Comparison of ENCODE assay signal across 1 cellular context in genomic region chr2:96550787-96551604, GRCh38.
TF ChIP-seq lines count a peak whose summit lies in the region.

No MANE protein-coding gene starts in this region.

TF ChIP-seq in HepG2, 621 proteins besides CTCF, POLR2A, EP300 and RAD21 (continued from another document):
- 0 out of 2 replicates have a peak, but pooled peaks have one; percentile 42 for TF ChIP-seq ZNF609 (CRISPR knock-in tag; IDR thresholded peaks at IDR 0.05; ENCODE audit: borderline replicate concordance)
- no peak for TF ChIP-seq KLF16 (CRISPR knock-in tag; IDR thresholded peaks at IDR 0.05)
- no peak for TF ChIP-seq ZNF580 (CRISPR knock-in tag; IDR thresholded peaks at IDR 0.05; ENCODE audit: borderline replicate concordance, low read depth)
- TF ChIP-seq THAP7 (CRISPR knock-in tag; IDR thresholded peaks at IDR 0.05): no peak
- peak; percentile 40; the same call in 1 of the 2 replicates for TF ChIP-seq ZBTB39 (CRISPR knock-in tag; IDR thresholded peaks at IDR 0.05)
- TF ChIP-seq AGO2 (optimal IDR thresholded peaks at IDR 0.05; ENCODE audit: low read depth, low read length): no peak
- no peak for TF ChIP-seq SUZ12 (IDR thresholded peaks at IDR 0.05; ENCODE audit: low read depth, low read length)
- 0 out of 2 replicates have a peak, but pooled peaks have one; percentile 48 for TF ChIP-seq SP5 (CRISPR knock-in tag; IDR thresholded peaks at IDR 0.05; ENCODE audit: borderline replicate concordance, low read depth)
- no peak for TF ChIP-seq E2F2 (CRISPR knock-in tag; IDR thresholded peaks at IDR 0.05; ENCODE audit: borderline replicate concordance)
- TF ChIP-seq ZNF746 (CRISPR knock-in tag; IDR thresholded peaks at IDR 0.05): no peak
- no peak for TF ChIP-seq ZNF839 (CRISPR knock-in tag; IDR thresholded peaks at IDR 0.05; ENCODE audit: borderline replicate concordance)
- no peak; the same call in 1 of the 2 replicates for TF ChIP-seq CHCHD3 (CRISPR knock-in tag; IDR thresholded peaks at IDR 0.05)
- 0 out of 2 replicates have a peak, but pooled peaks have one; percentile 48 for TF ChIP-seq ATF5 (CRISPR knock-in tag; IDR thresholded peaks at IDR 0.05; ENCODE audit: low read depth)
- TF ChIP-seq HNF1A (IDR thresholded peaks at IDR 0.05; ENCODE audit: low read depth): no peak
- TF ChIP-seq HNF1A (CRISPR knock-in tag; IDR thresholded peaks at IDR 0.05; ENCODE audit: borderline replicate concordance): no peak
- TF ChIP-seq PAXIP1 (CRISPR knock-in tag; conservative IDR thresholded peaks at IDR 0.05): peak; percentile 23; the same call in 1 of the 2 replicates
- peak; percentile 59; the same call in 1 of the 2 replicates for TF ChIP-seq ZZZ3 (CRISPR knock-in tag; IDR thresholded peaks at IDR 0.05; ENCODE audit: borderline replicate concordance)
- 0 out of 2 replicates have a peak, but pooled peaks have one; percentile 75 for TF ChIP-seq FOXO4 (CRISPR knock-in tag; conservative IDR thresholded peaks at IDR 0.05)
- peak; percentile 13 for TF ChIP-seq NCOA1 (CRISPR knock-in tag; IDR thresholded peaks at IDR 0.05)
- TF ChIP-seq ZBTB2 (CRISPR knock-in tag; IDR thresholded peaks at IDR 0.05; ENCODE audit: low read depth): no peak
- peak; percentile 74 for TF ChIP-seq CEBPG (CRISPR knock-in tag; IDR thresholded peaks at IDR 0.05)
- TF ChIP-seq MED8 (CRISPR knock-in tag; IDR thresholded peaks at IDR 0.05; ENCODE audit: insufficient replicate concordance): no peak
- no peak for TF ChIP-seq ZBTB38 (CRISPR knock-in tag; IDR thresholded peaks at IDR 0.05)
- peak; percentile 5; the same call in 1 of the 2 replicates for TF ChIP-seq TCF7 (IDR thresholded peaks at IDR 0.05; ENCODE audit: low read depth)
